1 cellular context compared by ENCODE assay signal in genomic region chr1:225738763-225739162, GRCh38.
TF ChIP-seq lines count a peak whose summit lies in the region.

No MANE protein-coding gene starts in this region.

TF ChIP-seq in A549, 52 proteins besides CTCF, POLR2A, EP300 and RAD21 (continued from another document):
- no peak for TF ChIP-seq ATOH8 (CRISPR knock-in tag; IDR thresholded peaks at IDR 0.05; ENCODE audit: low read depth)
- TF ChIP-seq RNF2 (IDR thresholded peaks at IDR 0.05; ENCODE audit: borderline replicate concordance, low read depth): no peak
- TF ChIP-seq POLR2AphosphoS2 (conservative IDR thresholded peaks at IDR 0.05; ENCODE audit: low read length): no peak
- no peak for TF ChIP-seq FOXS1 (CRISPR knock-in tag; IDR thresholded peaks at IDR 0.05)
- no peak for TF ChIP-seq EHMT2 (IDR thresholded peaks at IDR 0.05; ENCODE audit: low read depth)
- no peak for TF ChIP-seq PBX3 (IDR thresholded peaks at IDR 0.05)
- TF ChIP-seq JUNB (IDR thresholded peaks at IDR 0.05): no peak
- no peak for TF ChIP-seq KDM1A (IDR thresholded peaks at IDR 0.05; ENCODE audit: low read depth)
TF ChIP-seq in A549: peak in this region for 0.
